ENCODE assay signal across 1 cellular context in genomic region chr7:150378853-150379589, GRCh38.
TF ChIP-seq lines count a peak whose summit lies in the region.

TSS of gene ZNF775 (plus strand) at chr7:150379330. CDS start at chr7:150388471, 9,141 bp downstream.

TF ChIP-seq in HepG2, 621 proteins besides CTCF, POLR2A, EP300 and RAD21 (continued from another document and continues in another):
- TF ChIP-seq SNAPC4 (CRISPR knock-in tag; IDR thresholded peaks at IDR 0.05): no peak
- TF ChIP-seq ZSCAN12 (CRISPR knock-in tag; IDR thresholded peaks at IDR 0.05): 0 out of 2 replicates have a peak, but pooled peaks have one; percentile 61
- no peak for TF ChIP-seq SMC3 (IDR thresholded peaks at IDR 0.05; ENCODE audit: low read length)
- TF ChIP-seq ZNF343 (CRISPR knock-in tag; IDR thresholded peaks at IDR 0.05): no peak
- 0 out of 2 replicates have a peak, but pooled peaks have one; percentile 60 for TF ChIP-seq ZSCAN9 (CRISPR knock-in tag; IDR thresholded peaks at IDR 0.05; ENCODE audit: borderline replicate concordance)
- TF ChIP-seq ZNF280D (CRISPR knock-in tag; IDR thresholded peaks at IDR 0.05): no peak
- TF ChIP-seq ZNF768 (CRISPR knock-in tag; IDR thresholded peaks at IDR 0.05): peak; percentile 36; the same call in 1 of the 2 replicates
- TF ChIP-seq HDAC1 (CRISPR knock-in tag; IDR thresholded peaks at IDR 0.05): peak; percentile 4; the same call in 1 of the 2 replicates
- peak; percentile 44 for TF ChIP-seq SP5 (CRISPR knock-in tag; IDR thresholded peaks at IDR 0.05; ENCODE audit: borderline replicate concordance, low read depth)
- peak; percentile 16; the same call in 1 of the 2 replicates for TF ChIP-seq ATF3 (CRISPR knock-in tag; IDR thresholded peaks at IDR 0.05)
- TF ChIP-seq SNAPC2 (CRISPR knock-in tag; IDR thresholded peaks at IDR 0.05): no peak
- 0 out of 2 replicates have a peak, but pooled peaks have one; percentile 25 for TF ChIP-seq ZBTB38 (CRISPR knock-in tag; IDR thresholded peaks at IDR 0.05)
- TF ChIP-seq ZNF784 (CRISPR knock-in tag; IDR thresholded peaks at IDR 0.05; ENCODE audit: borderline replicate concordance): peak; percentile 89; the same call in 1 of the 2 replicates
- peak; percentile 50; the same call in 1 of the 2 replicates for TF ChIP-seq ZBTB25 (CRISPR knock-in tag; IDR thresholded peaks at IDR 0.05)
- peak; percentile 48; the same call in 1 of the 2 replicates for TF ChIP-seq ZSCAN31 (CRISPR knock-in tag; IDR thresholded peaks at IDR 0.05; ENCODE audit: low read depth)
- TF ChIP-seq CREB1 (IDR thresholded peaks at IDR 0.05): 0 out of 2 replicates have a peak, but pooled peaks have one; percentile 10
- no peak for TF ChIP-seq CREB1 (CRISPR knock-in tag; IDR thresholded peaks at IDR 0.05)
- TF ChIP-seq KMT2A (CRISPR knock-in tag; IDR thresholded peaks at IDR 0.05): no peak
- TF ChIP-seq ZHX2 (IDR thresholded peaks at IDR 0.05; ENCODE audit: low read depth): no peak
- TF ChIP-seq ZHX2 (CRISPR knock-in tag; IDR thresholded peaks at IDR 0.05; ENCODE audit: borderline replicate concordance): 0 out of 2 replicates have a peak, but pooled peaks have one; percentile 78
- TF ChIP-seq PBX3 (CRISPR knock-in tag; IDR thresholded peaks at IDR 0.05; ENCODE audit: borderline replicate concordance): peak; percentile 55; the same call in 1 of the 2 replicates
- peak; percentile 50; the same call in 1 of the 2 replicates for TF ChIP-seq ZNF800 (CRISPR knock-in tag; IDR thresholded peaks at IDR 0.05)
- TF ChIP-seq ZBTB33 (CRISPR knock-in tag; IDR thresholded peaks at IDR 0.05): no peak
- TF ChIP-seq ZNF773 (CRISPR knock-in tag; IDR thresholded peaks at IDR 0.05; ENCODE audit: borderline replicate concordance): peak; percentile 80; the same call in 1 of the 2 replicates
- TF ChIP-seq DMAP1 (CRISPR knock-in tag; IDR thresholded peaks at IDR 0.05): peak; percentile 52; the same call in 1 of the 2 replicates
